In the genomic region with DNA sequence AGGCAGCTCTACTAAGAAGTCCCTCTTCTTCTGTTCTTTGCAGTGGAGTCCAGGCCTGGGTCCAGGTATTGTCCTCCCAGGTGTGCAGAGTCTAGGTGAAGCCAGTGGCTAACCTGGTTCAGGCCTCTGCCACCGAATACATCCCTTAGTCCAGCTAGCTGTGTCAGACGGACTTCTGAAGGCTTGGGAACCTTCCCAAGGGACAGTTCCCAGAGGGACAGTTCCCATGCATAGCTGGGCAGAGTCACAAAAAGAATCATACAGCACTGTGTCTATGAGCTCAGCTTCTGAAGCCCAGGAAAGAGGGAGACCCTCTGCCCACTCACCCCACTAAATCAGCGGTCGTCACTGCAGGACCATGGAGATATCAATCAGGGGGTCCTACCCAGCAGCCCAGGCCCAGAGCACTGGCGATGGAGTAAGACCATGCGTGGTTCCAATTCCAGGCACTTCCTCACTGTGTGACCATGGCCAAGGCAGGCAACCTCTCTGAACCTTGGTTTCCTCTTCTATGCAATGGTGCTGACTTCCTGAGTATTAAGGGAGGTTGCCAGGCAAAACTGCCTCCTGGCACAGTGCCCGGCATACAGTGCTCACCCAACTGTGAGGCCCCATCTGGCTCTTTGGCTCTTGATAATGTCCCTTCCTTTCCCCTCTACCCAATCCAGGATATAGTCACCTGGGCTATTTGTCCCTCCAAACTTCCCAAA, we compare ENCODE assay signal across 19 cellular contexts. TPM values are rescaled to one million over a fixed set of nuclear protein-coding genes. Genes with fewer than 3 reads are reported as not detected.
DNase-seq lines count a peak whose midpoint lies in the region; ATAC-seq and TF ChIP-seq lines count a peak whose summit lies in the region.
"Had no signal": no experiment of that assay in that cellular context is flagged by ENCODE, and none has a peak within 500 bp of the region (broad histone marks: within the 10 kb centered on the region; RNA-seq: fewer than 3 reads in every experiment).

No MANE protein-coding gene starts in this region.

- no peak overlapping the region for H3K9ac ChIP-seq in mesenchymal stem cell (ENCODE audit: low read length)

- no peak overlapping the region for H2AFZ ChIP-seq in mesenchymal stem cell (ENCODE audit: low read depth, low read length)

- H3K9me3 ChIP-seq in mesenchymal stem cell (ENCODE audit: control insufficient read depth, low read length), result peaks cover 15% of the 10 kb centered on the region
- H3K9me3 ChIP-seq: HAP-1, stomach, upper lobe of left lung had no signal

- ATAC-seq in GM18907 (IDR thresholded peaks at IDR 0.05; ENCODE audit: unreplicated experiment), result no peak

- no peak overlapping the region for H3K27ac ChIP-seq in mesenchymal stem cell (ENCODE audit: low read length, poor library complexity, severe bottlenecking)
- H3K27ac ChIP-seq: upper lobe of left lung had no signal

- peaks cover 14 to 50% of the 10 kb centered on the region in 2 experiments for H3K27me3 ChIP-seq in mesenchymal stem cell (ENCODE audit: control insufficient read depth in 1 of 2, insufficient read depth in 1 of 2, low read length in 2 of 2)
- H3K27me3 ChIP-seq: stomach, upper lobe of left lung had no signal

- DNase-seq in DMS 273 (lab: John Stamatoyannopoulos, UW; ENCODE audit: unreplicated experiment), result peak; percentile 92
- DNase-seq in NCI-H1694 (lab: John Stamatoyannopoulos, UW), result peak; percentile 93
- DNase-seq in cardiac fibroblast (ENCODE audit: low read depth in 2 of 2), result peak; percentile 38 to 54
- DNase-seq in lung microvascular endothelial cell (ENCODE audit: low read depth in 2 of 2), result peak; percentile 87 to 92
- DNase-seq in NCI-H2029 (lab: John Stamatoyannopoulos, UW), result no peak
- DNase-seq in mesenchymal stem cell, result no peak
- no peak for DNase-seq in hippocampal formation (lab: John Stamatoyannopoulos, UW)
- DNase-seq: activated CD4-positive, alpha-beta memory T cell treated with anti-CD3 and anti-CD28 coated beads, Interleukin-2, amount 10 ng/mL, durations not matched to agents 7 days and 5 days; activated T-cell treated with anti-CD3 and anti-CD28 coated beads, Interleukin-2, amount 50 U/mL, for 1 hour; central memory CD4-positive, alpha-beta T cell; head of caudate nucleus; NCI-H1436; NCI-H226; stomach; upper lobe of left lung had no signal

- H3K4ac ChIP-seq in mesenchymal stem cell (ENCODE audit: low read depth in 1 of 2, low read length in 2 of 2), result no peak overlapping the region

- no peak overlapping the region for H4K91ac ChIP-seq in mesenchymal stem cell (ENCODE audit: low read length)

- H3K14ac ChIP-seq in mesenchymal stem cell (ENCODE audit: low read length in 2 of 2), result no peak overlapping the region

- no peaks in the 10 kb centered on the region for H3K36me3 ChIP-seq in mesenchymal stem cell (ENCODE audit: control insufficient read depth in 1 of 2, insufficient read depth in 2 of 2, low read depth in 1 of 2, low read length in 2 of 2)
- H3K36me3 ChIP-seq: HAP-1, stomach, upper lobe of left lung had no signal

- H3K4me3 ChIP-seq in cardiac fibroblast (replicated peaks in 1 of 2; ENCODE audit: low read depth in 2 of 2, low read length in 2 of 2), result no peak overlapping the region
- no peak overlapping the region for H3K4me3 ChIP-seq in mesenchymal stem cell (ENCODE audit: insufficient read depth in 1 of 2, low read depth in 1 of 2, low read length in 2 of 2)
- H3K4me3 ChIP-seq: HAP-1, stomach, upper lobe of left lung had no signal

- no peak overlapping the region for H3K4me2 ChIP-seq in mesenchymal stem cell (ENCODE audit: low read length, poor library complexity, severe bottlenecking)

- H2BK15ac ChIP-seq in mesenchymal stem cell (ENCODE audit: low read depth, poor library complexity, severe bottlenecking), result no peak overlapping the region

- no peak overlapping the region for H2BK12ac ChIP-seq in mesenchymal stem cell (ENCODE audit: low read length in 2 of 2)

- no peak overlapping the region for H3K23ac ChIP-seq in mesenchymal stem cell (ENCODE audit: low read length in 2 of 2)

- no peak overlapping the region for H2BK120ac ChIP-seq in mesenchymal stem cell (ENCODE audit: low read depth, low read length)

- TF ChIP-seq CTCF in cardiac fibroblast (IDR thresholded peaks at IDR 0.05; ENCODE audit: low read depth, low read length), result no peak

- H4K8ac ChIP-seq in mesenchymal stem cell (ENCODE audit: low read length), result no peak overlapping the region

- 76% methylated on average over 7 of the region's 7 CpGs for WGBS in mesenchymal stem cell

- H3K18ac ChIP-seq in mesenchymal stem cell (ENCODE audit: low read depth in 1 of 2, low read length in 2 of 2), result no peak overlapping the region

- H2AK5ac ChIP-seq in mesenchymal stem cell (ENCODE audit: low read length, severe bottlenecking), result no peak overlapping the region

- peaks cover 19% of the 10 kb centered on the region for H3K4me1 ChIP-seq in mesenchymal stem cell (ENCODE audit: control insufficient read depth, insufficient read depth, low read depth, low read length)
- H3K4me1 ChIP-seq: HAP-1 had no signal

- no peaks in the 10 kb centered on the region for H3K79me1 ChIP-seq in mesenchymal stem cell (replicated peaks; ENCODE audit: low read length, poor library complexity, severe bottlenecking)

- no peak overlapping the region for H2BK5ac ChIP-seq in mesenchymal stem cell (ENCODE audit: low read depth, low read length, poor library complexity, severe bottlenecking)

RNA-seq across cellular contexts. Expression of a gene that starts 3.4 kb away (rescaled TPM):
- not detected in 2 replicates for total RNA-seq in lung microvascular endothelial cell
- not detected for polyA plus RNA-seq in mesenchymal stem cell (2013, experiment 1 of 2)
- not detected for polyA plus RNA-seq in mesenchymal stem cell (2013, experiment 2 of 2)
- total RNA-seq: activated CD4-positive, alpha-beta memory T cell treated with anti-CD3 and anti-CD28 coated beads, Interleukin-2, amount 10 ng/mL, durations not matched to agents 7 days and 5 days; lower leg skin; renal cortical epithelial cell; upper lobe of left lung had no signal
- polyA plus RNA-seq: stomach had no signal

RNA-seq across cellular contexts. Expression of a gene that starts 31.9 kb away (rescaled TPM):
- not detected in 2 replicates for total RNA-seq in lung microvascular endothelial cell
- polyA plus RNA-seq in mesenchymal stem cell (2013, experiment 1 of 2), result not detected
- polyA plus RNA-seq in mesenchymal stem cell (2013, experiment 2 of 2), result not detected
- total RNA-seq: activated CD4-positive, alpha-beta memory T cell treated with anti-CD3 and anti-CD28 coated beads, Interleukin-2, amount 10 ng/mL, durations not matched to agents 7 days and 5 days; lower leg skin; renal cortical epithelial cell; stomach had no signal
- polyA plus RNA-seq: stomach had no signal

RNA-seq across cellular contexts. Expression of a gene that starts 53.4 kb away (rescaled TPM):
- total RNA-seq in lung microvascular endothelial cell, result 10.1 and 11.6 TPM in 2 replicates
- 28.2 TPM for polyA plus RNA-seq in mesenchymal stem cell (2013, experiment 1 of 2)
- polyA plus RNA-seq in mesenchymal stem cell (2013, experiment 2 of 2), result 28.3 TPM

Comparison
In these comparisons a context has a peak if more than half of its experiments do, and no peak if none do; other contexts are left out.
1. DNase-seq: peak in DMS 273 (single experiment), NCI-H1694 (single experiment), cardiac fibroblast (2 of 2) and lung microvascular endothelial cell (2 of 2); none in NCI-H2029 (single experiment), mesenchymal stem cell (single experiment) and hippocampal formation (0 of 2).